28 cellular contexts compared by ENCODE assay signal in the genomic region with DNA sequence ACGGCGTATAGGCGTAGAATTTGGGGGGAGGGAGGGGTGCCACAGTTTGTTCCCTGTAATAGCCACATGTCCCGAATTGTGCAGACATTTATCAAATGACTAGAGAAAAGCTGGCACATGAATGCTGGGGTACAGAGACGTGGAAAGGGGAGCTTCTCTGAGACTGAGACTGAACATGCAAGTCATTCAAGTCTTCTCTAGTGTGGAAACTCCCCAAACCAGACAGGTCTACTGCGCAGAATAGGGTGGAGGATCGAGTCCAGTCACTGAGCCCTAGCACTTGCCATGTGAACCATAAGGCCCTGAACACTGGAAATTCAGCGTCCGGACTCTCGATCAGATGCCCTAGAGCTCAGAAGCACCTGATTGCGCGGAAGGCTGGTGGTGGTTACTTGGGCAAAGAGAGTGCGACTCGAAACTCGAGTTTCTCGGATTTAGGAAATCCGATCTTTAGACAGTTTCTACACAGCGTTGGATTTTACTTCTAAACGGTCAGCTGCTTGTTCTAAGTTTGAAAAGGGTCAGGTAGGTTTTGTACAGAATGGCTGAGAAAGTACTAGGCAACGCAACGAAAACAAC. TPM values are rescaled to one million over a fixed set of nuclear protein-coding genes. Genes with fewer than 3 reads are reported as not detected.
DNase-seq lines count a peak whose midpoint lies in the region; ATAC-seq and TF ChIP-seq lines count a peak whose summit lies in the region.
"Had no signal": no experiment of that assay in that cellular context is flagged by ENCODE, and none has a peak within 500 bp of the region (broad histone marks: within the 10 kb centered on the region; RNA-seq: fewer than 3 reads in every experiment).

No MANE protein-coding gene starts in this region.

- no peaks in the 10 kb centered on the region for H3K4me1 ChIP-seq in testis
- H3K4me1 ChIP-seq: breast epithelium, SJSA1 had no signal

- no peak overlapping the region for H3K27ac Mint-ChIP-seq in mesothelial cell of epicardium
- H3K27ac Mint-ChIP-seq: activated naive CD4-positive, alpha-beta T cell treated with anti-CD3 and anti-CD28 coated beads, Interleukin-2, amount 50 U/mL, for 24 hours; activated T-helper 2 cell treated with anti-CD3 and anti-CD28 coated beads, Interferon-gamma antibody, Interleukin-2, Interleukin-4, amounts not matched to agents 10 μg/mL and 5 μg/mL and 100 μg/mL, durations not matched to agents 14 hours and 24 hours and 36 hours; CD4-positive, alpha-beta T cell; naive thymus-derived CD8-positive, alpha-beta T cell; stimulated activated effector memory CD8-positive, alpha-beta T cell treated with anti-CD3 and anti-CD28 coated beads, Interleukin-12 subunit alpha, Interleukin-12 subunit beta, amount 100 ng/mL, for 72 hours; T-cell had no signal

- intact Hi-C loops in testis (cut with DNase I; ENCODE audit: low total_unique reads): no loop called here
- intact Hi-C loops in head of caudate nucleus (cut with DNase I): no loop called here

- H3K9me3 Mint-ChIP-seq in mesothelial cell of epicardium: no peaks in the 10 kb centered on the region
- H3K9me3 Mint-ChIP-seq: activated T-helper 2 cell treated with anti-CD3 and anti-CD28 coated beads, Interferon-gamma antibody, Interleukin-2, Interleukin-4, amounts not matched to agents 10 μg/mL and 5 μg/mL and 100 μg/mL, durations not matched to agents 14 hours and 24 hours and 36 hours had no signal

- H3K4me3 Mint-ChIP-seq in mesothelial cell of epicardium: peak overlapping the region; percentile 73
- H3K4me3 Mint-ChIP-seq: activated naive CD4-positive, alpha-beta T cell treated with anti-CD3 and anti-CD28 coated beads, Interleukin-2, amount 50 U/mL, for 24 hours; CD4-positive, alpha-beta T cell; naive thymus-derived CD8-positive, alpha-beta T cell; stimulated activated effector memory CD8-positive, alpha-beta T cell treated with anti-CD3 and anti-CD28 coated beads, Interleukin-12 subunit alpha, Interleukin-12 subunit beta, amount 100 ng/mL, for 72 hours; T-cell had no signal

- peaks cover 19% of the 10 kb centered on the region for H3K4me1 Mint-ChIP-seq in mesothelial cell of epicardium
- H3K4me1 Mint-ChIP-seq: activated naive CD4-positive, alpha-beta T cell treated with anti-CD3 and anti-CD28 coated beads, Interleukin-2, amount 50 U/mL, for 24 hours; naive thymus-derived CD8-positive, alpha-beta T cell; stimulated activated effector memory CD8-positive, alpha-beta T cell treated with anti-CD3 and anti-CD28 coated beads, Interleukin-12 subunit alpha, Interleukin-12 subunit beta, amount 100 ng/mL, for 72 hours; T-cell had no signal

- H3K36me3 Mint-ChIP-seq in mesothelial cell of epicardium: no peaks in the 10 kb centered on the region
- H3K36me3 Mint-ChIP-seq: activated naive CD4-positive, alpha-beta T cell treated with anti-CD3 and anti-CD28 coated beads, Interleukin-2, amount 50 U/mL, for 24 hours; stimulated activated effector memory CD8-positive, alpha-beta T cell treated with anti-CD3 and anti-CD28 coated beads, Interleukin-12 subunit alpha, Interleukin-12 subunit beta, amount 100 ng/mL, for 72 hours; T-cell had no signal

- H3K36me3 ChIP-seq in testis (ENCODE audit: low read depth, missing control alignments): no peaks in the 10 kb centered on the region
- H3K36me3 ChIP-seq: breast epithelium, lower lobe of right lung, ovary, SJSA1, WERI-Rb-1 had no signal

- WGBS in testis, 2 donors: 5 to 6% methylated on average over 21 of the region's 21 CpGs

- no peaks in the 10 kb centered on the region for H3K27me3 ChIP-seq in testis
- H3K27me3 ChIP-seq: ovary had no signal

- peaks cover 87% of the 10 kb centered on the region for H3K27me3 Mint-ChIP-seq in mesothelial cell of epicardium (ENCODE audit: low read depth)

- TF ChIP-seq POLR2A in testis (IDR thresholded peaks at IDR 0.05): no peak

- no peak overlapping the region for H3K27ac ChIP-seq in testis
- H3K27ac ChIP-seq: lower lobe of right lung, ovary, SJSA1, WERI-Rb-1 had no signal

- H3K9me3 ChIP-seq in testis: no peaks in the 10 kb centered on the region
- H3K9me3 ChIP-seq: breast epithelium, lower lobe of right lung, ovary, SJSA1 had no signal

- DNase-seq in DMS53 (lab: John Stamatoyannopoulos, UW): peak; percentile 19
- DNase-seq in DMS53 treated with DMSO at 0.1 percent for 48 hours (lab: John Stamatoyannopoulos, UW; ENCODE audit: unreplicated experiment): no peak
- no peak for DNase-seq in mesothelial cell of epicardium (ENCODE audit: low spot score in 2 of 2, unreplicated experiment in 2 of 2)
- no peak for DNase-seq in testis
- DNase-seq in MV-4-11 (lab: John Stamatoyannopoulos, UW): no peak
- DNase-seq in head of caudate nucleus: no peak
- DNase-seq in NCI-H345 (lab: John Stamatoyannopoulos, UW): no peak
- DNase-seq: activated CD4-positive, alpha-beta T cell treated with anti-CD3 and anti-CD28 coated beads for 48 hours; activated CD8-positive, alpha-beta memory T cell treated with anti-CD3 and anti-CD28 coated beads for 24 hours; activated T-cell treated with anti-CD3 and anti-CD28 coated beads for 4 hours; amniotic stem cell; CD4-positive, alpha-beta T cell; lower lobe of right lung; naive thymus-derived CD8-positive, alpha-beta T cell; NCI-H2081; ovary; T-cell; WERI-Rb-1 had no signal

- peak overlapping the region; percentile 47 to 54 for H3K4me3 ChIP-seq in testis
- H3K4me3 ChIP-seq: ovary, SJSA1 had no signal

- TF ChIP-seq CTCF in mesothelial cell of epicardium (IDR thresholded peaks at IDR 0.05; ENCODE audit: unreplicated experiment): no peak
- no peak for TF ChIP-seq CTCF in testis (IDR thresholded peaks at IDR 0.05)

- ATAC-seq in esophagus mucosa: peak; percentile 35
- ATAC-seq: naive thymus-derived CD8-positive, alpha-beta T cell; stimulated activated effector memory CD8-positive, alpha-beta T cell treated with anti-CD3 and anti-CD28 coated beads, Interleukin-12 subunit alpha, Interleukin-12 subunit beta, amount 100 ng/mL, for 72 hours; T-cell had no signal

RNA-seq across cellular contexts. Expression of gene TFAP2B, which starts 32.7 kb away (rescaled TPM):
- total RNA-seq in esophagus mucosa (1.4 TPM), mesothelial cell of epicardium (4.9 to 6.8 TPM (median 5.0 TPM) in 3 replicates), testis (under 1 TPM; 0.19 to 0.24 TPM)
- polyA plus RNA-seq in testis (ENCODE audit: insufficient read depth, low read depth, low replicate concordance): 0.63 TPM
- total RNA-seq: activated T-helper 2 cell treated with anti-CD3 and anti-CD28 coated beads, Interferon-gamma antibody, Interleukin-2, Interleukin-4, amounts not matched to agents 10 μg/mL and 5 μg/mL and 100 μg/mL, durations not matched to agents 14 hours and 24 hours and 36 hours; CD4-positive, alpha-beta T cell; Daoy; H4; lower lobe of right lung; mononuclear cell; naive thymus-derived CD8-positive, alpha-beta T cell; ovary; RPMI7951; SJSA1; T-cell had no signal
- polyA plus RNA-seq: naive thymus-derived CD8-positive, alpha-beta T cell; ovary had no signal
